ENCODE assay signal across 14 cellular contexts in the genomic region with DNA sequence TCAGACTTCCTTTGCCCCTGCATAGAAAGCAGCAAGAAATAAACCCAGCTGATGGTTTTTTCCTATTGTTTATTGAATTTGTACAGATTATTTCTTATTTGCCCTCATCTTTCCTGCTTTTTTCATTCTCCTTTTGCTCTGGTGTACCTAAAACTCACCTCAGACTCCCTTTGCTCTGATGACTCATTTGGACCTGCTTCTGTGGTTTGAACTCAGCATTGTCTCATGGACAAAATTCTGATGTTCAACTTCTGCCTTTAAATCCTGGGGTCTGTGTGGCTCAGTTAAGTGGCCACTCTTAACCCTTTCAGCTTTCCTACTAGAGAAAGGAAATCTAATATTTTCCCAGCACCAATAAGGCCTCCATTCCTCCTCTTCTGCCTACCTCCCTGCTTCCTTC.
"Had no signal": no experiment of that assay in that cellular context is flagged by ENCODE, and none has a peak within 500 bp of the region (broad histone marks: within the 10 kb centered on the region; RNA-seq: fewer than 3 reads in every experiment).

No MANE protein-coding gene starts in this region.

- DNase-seq: activated CD4-positive, alpha-beta T cell treated with anti-CD3 and anti-CD28 coated beads, Interleukin-2, amount 50 U/mL, for 1 hour; activated naive CD4-positive, alpha-beta T cell; aorta; cerebellar nuclear complex; cortex of kidney; effector CD4-positive, alpha-beta T cell; stimulated activated naive CD8-positive, alpha-beta T cell treated with anti-CD3 and anti-CD28 coated beads, Interleukin-15, amount 100 ng/mL, for 72 hours; trophoblast cell had no signal

- H3K9me3 ChIP-seq: esophagus muscularis mucosa, gastroesophageal sphincter, neutrophil, vagina had no signal

- H3K9me3 Mint-ChIP-seq: activated T-helper 1 cell treated with anti-CD3 and anti-CD28 coated beads, Interleukin-12 subunit alpha, Interleukin-12 subunit beta, Interleukin-2, Interleukin-4 antibody, amounts not matched to agents 30 ng/mL and 10 ng/mL and 1 ng/mL, durations not matched to agents 14 hours and 24 hours and 36 hours; natural killer cell treated with Interleukin-12 subunit alpha and Interleukin-12 subunit beta and Interleukin-15 and Interleukin-18, amount 100 ng/mL, for 72 hours; stimulated activated naive CD8-positive, alpha-beta T cell treated with anti-CD3 and anti-CD28 coated beads, Interleukin-15, amount 100 ng/mL, for 72 hours had no signal

- ATAC-seq: gastroesophageal sphincter; natural killer cell treated with Interleukin-12 subunit alpha and Interleukin-12 subunit beta and Interleukin-15 and Interleukin-18, amount 100 ng/mL, for 72 hours; stimulated activated naive CD8-positive, alpha-beta T cell treated with anti-CD3 and anti-CD28 coated beads, Interleukin-15, amount 100 ng/mL, for 72 hours had no signal

- H3K27me3 ChIP-seq: esophagus muscularis mucosa, gastroesophageal sphincter, vagina had no signal

- H3K27ac ChIP-seq: esophagus muscularis mucosa, gastroesophageal sphincter, neutrophil, vagina had no signal

- H3K27ac Mint-ChIP-seq: activated T-helper 1 cell treated with anti-CD3 and anti-CD28 coated beads, Interleukin-12 subunit alpha, Interleukin-12 subunit beta, Interleukin-2, Interleukin-4 antibody, amounts not matched to agents 30 ng/mL and 10 ng/mL and 1 ng/mL, durations not matched to agents 14 hours and 24 hours and 36 hours; natural killer cell treated with Interleukin-12 subunit alpha and Interleukin-12 subunit beta and Interleukin-15 and Interleukin-18, amount 100 ng/mL, for 72 hours; stimulated activated naive CD8-positive, alpha-beta T cell treated with anti-CD3 and anti-CD28 coated beads, Interleukin-15, amount 100 ng/mL, for 72 hours had no signal

- H3K27me3 Mint-ChIP-seq: stimulated activated naive CD8-positive, alpha-beta T cell treated with anti-CD3 and anti-CD28 coated beads, Interleukin-15, amount 100 ng/mL, for 72 hours had no signal

- H3K4me3 Mint-ChIP-seq: activated T-helper 1 cell treated with anti-CD3 and anti-CD28 coated beads, Interleukin-12 subunit alpha, Interleukin-12 subunit beta, Interleukin-2, Interleukin-4 antibody, amounts not matched to agents 30 ng/mL and 10 ng/mL and 1 ng/mL, durations not matched to agents 14 hours and 24 hours and 36 hours; natural killer cell treated with Interleukin-12 subunit alpha and Interleukin-12 subunit beta and Interleukin-15 and Interleukin-18, amount 100 ng/mL, for 72 hours had no signal

- H3K4me3 ChIP-seq: esophagus muscularis mucosa, gastroesophageal sphincter, vagina had no signal

- H3K36me3 ChIP-seq: esophagus muscularis mucosa, gastroesophageal sphincter, neutrophil, vagina had no signal
